ENCODE assay signal across 18 cellular contexts in the genomic region with DNA sequence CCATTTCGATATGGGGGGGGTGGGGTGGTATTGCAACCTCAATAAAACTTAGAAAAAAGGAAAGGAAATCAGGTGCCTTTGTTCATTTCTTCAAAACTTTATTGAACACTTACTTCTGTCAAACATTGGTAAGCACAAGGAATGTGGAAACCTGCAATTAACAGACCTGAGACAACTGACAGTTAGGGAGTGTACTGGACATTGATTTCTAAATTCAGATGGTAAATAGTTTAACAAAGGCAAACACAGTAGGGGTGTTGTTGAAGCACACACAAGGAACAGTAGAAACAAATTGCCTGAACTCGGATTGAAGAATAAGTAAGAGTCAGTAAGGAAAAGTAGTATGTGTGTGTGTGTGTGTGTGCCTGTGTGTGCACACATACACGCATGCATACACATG.
"Had no signal": no experiment of that assay in that cellular context is flagged by ENCODE, and none has a peak within 500 bp of the region (broad histone marks: within the 10 kb centered on the region; RNA-seq: fewer than 3 reads in every experiment).

No MANE protein-coding gene starts in this region.

- H3K27ac ChIP-seq: SJSA1, SK-N-MC had no signal

- H3K27me3 ChIP-seq: SJSA1 had no signal

- ATAC-seq: HepG2 had no signal

- H3K4me3 ChIP-seq: SJSA1, SK-N-MC had no signal

- H3K36me3 ChIP-seq: SJSA1 had no signal

- H3K4me1 ChIP-seq: SJSA1 had no signal

- DNase-seq: IMR-90, Karpas-422, KG1, MM.1S, NCI-H1092 treated with DMSO at 0.1 percent for 48 hours, NCI-H1436, NCI-H187, NCI-H2029, NCI-H2081 treated with DMSO at 0.1 percent for 48 hours, NCI-H2227 treated with DMSO at 0.1 percent for 48 hours, NCI-H524, NCI-H774, Right ventricle myocardium superior, RPMI8226, SIG-M5 had no signal

- H3K9me3 ChIP-seq: SJSA1 had no signal
